1 cellular context compared by ENCODE assay signal in genomic region chr21:45287438-45288391, GRCh38.
TF ChIP-seq lines count a peak whose summit lies in the region.

Gene POFUT2 (minus strand): TSS chr21:45287895. CDS start chr21:45287871, 24 bp downstream.

TF ChIP-seq in H1, 55 proteins besides CTCF, POLR2A, EP300 and RAD21:
- peak in 1 of 2 experiments; percentile 56; a peak in 1 of 4 replicates for TF ChIP-seq HDAC2 (IDR thresholded peaks at IDR 0.05; ENCODE audit: borderline replicate concordance in 1 of 2, low read depth in 2 of 2, low read length in 2 of 2)
- TF ChIP-seq PHF8 (conservative IDR thresholded peaks at IDR 0.05; ENCODE audit: low read depth, low read length) = peak; percentile 72
- TF ChIP-seq BACH1 (IDR thresholded peaks at IDR 0.05; ENCODE audit: low read length) = peak; percentile 16; the same call in 1 of the 2 replicates
- TF ChIP-seq SIN3A (conservative IDR thresholded peaks at IDR 0.05 in 1 of 2, IDR thresholded peaks at IDR 0.05 in 1 of 2; ENCODE audit: low read depth in 1 of 2, low read length in 2 of 2) = peak in 1 of 2 experiments; percentile 88; a peak in 2 of 4 replicates
- no peak for TF ChIP-seq KDM5A (IDR thresholded peaks at IDR 0.05; ENCODE audit: low read length)
- TF ChIP-seq MAX (IDR thresholded peaks at IDR 0.05) = peak; percentile 62
- TF ChIP-seq BRCA1 (IDR thresholded peaks at IDR 0.05; ENCODE audit: low read depth, low read length) = no peak
- peak; percentile 66 for TF ChIP-seq YY1 (IDR thresholded peaks at IDR 0.05; ENCODE audit: low read depth, low read length)
- TF ChIP-seq NRF1 (IDR thresholded peaks at IDR 0.05; ENCODE audit: low read depth, low read length) = peak; percentile 97
- peak; percentile 81 for TF ChIP-seq CREB1 (IDR thresholded peaks at IDR 0.05)
- peak; percentile 57 for TF ChIP-seq TAF7 (optimal IDR thresholded peaks at IDR 0.05; ENCODE audit: borderline replicate concordance, low read depth, low read length)
- TF ChIP-seq ASH2L (IDR thresholded peaks at IDR 0.05; ENCODE audit: low read length) = peak; percentile 13
- TF ChIP-seq SP4 (IDR thresholded peaks at IDR 0.05; ENCODE audit: low read length) = peak; percentile 70; the same call in 1 of the 2 replicates
- TF ChIP-seq EGR1 (IDR thresholded peaks at IDR 0.05; ENCODE audit: borderline replicate concordance, low read depth, low read length) = 0 out of 2 replicates have a peak, but pooled peaks have one; percentile 66
- TF ChIP-seq POLR2AphosphoS5 (IDR thresholded peaks at IDR 0.05; ENCODE audit: low read depth, low read length) = peak; percentile 59
- no peak for TF ChIP-seq JUND (IDR thresholded peaks at IDR 0.05; ENCODE audit: low read length)
- no peak for TF ChIP-seq CHD7 (IDR thresholded peaks at IDR 0.05; ENCODE audit: insufficient replicate concordance, low read length)
- peak; percentile 63 for TF ChIP-seq TAF1 (IDR thresholded peaks at IDR 0.05; ENCODE audit: low read depth, low read length)
- TF ChIP-seq KDM4A (IDR thresholded peaks at IDR 0.05; ENCODE audit: low read depth, low read length, severe bottlenecking) = peak; percentile 74
- no peak for TF ChIP-seq SAP30 (IDR thresholded peaks at IDR 0.05; ENCODE audit: insufficient read depth, insufficient replicate concordance, low read length)
- TF ChIP-seq TBP (IDR thresholded peaks at IDR 0.05; ENCODE audit: low read depth, low read length) = peak; percentile 43; the same call in 1 of the 2 replicates
- TF ChIP-seq, protein P1, sequence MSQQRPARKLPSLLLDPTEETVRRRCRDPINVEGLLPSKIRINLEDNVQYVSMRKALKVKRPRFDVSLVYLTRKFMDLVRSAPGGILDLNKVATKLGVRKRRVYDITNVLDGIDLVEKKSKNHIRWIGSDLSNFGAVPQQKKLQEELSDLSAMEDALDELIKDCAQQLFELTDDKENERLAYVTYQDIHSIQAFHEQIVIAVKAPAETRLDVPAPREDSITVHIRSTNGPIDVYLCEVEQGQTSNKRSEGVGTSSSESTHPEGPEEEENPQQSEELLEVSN (IDR thresholded peaks at IDR 0.05) = peak; percentile 25; the same call in 1 of the 2 replicates
- TF ChIP-seq GABPA (IDR thresholded peaks at IDR 0.05; ENCODE audit: borderline replicate concordance, insufficient read depth, low read length) = peak; percentile 67; the same call in 1 of the 2 replicates
